In the genomic region with DNA sequence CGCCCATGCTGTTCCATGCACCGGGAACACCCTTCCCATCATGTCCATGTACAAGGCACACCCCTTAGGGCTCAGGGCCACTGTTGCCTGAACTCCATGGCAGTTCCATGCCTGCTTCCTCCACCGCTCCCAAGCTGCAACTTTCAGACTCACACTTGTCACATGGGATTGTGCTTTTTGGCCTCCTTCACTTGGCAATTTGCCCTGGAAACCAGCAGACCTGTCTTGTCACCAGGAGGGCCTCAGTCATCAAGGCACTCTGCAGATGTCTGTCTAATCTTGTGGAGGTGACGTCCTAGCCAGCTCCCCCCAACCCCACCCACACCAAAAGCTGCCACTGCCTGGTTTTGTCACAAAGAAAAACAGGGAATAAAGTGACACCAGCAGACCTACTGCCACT, we compare ENCODE assay signal across 20 cellular contexts. TPM values are rescaled to one million over a fixed set of nuclear protein-coding genes. Genes with fewer than 3 reads are reported as not detected.
DNase-seq lines count a peak whose midpoint lies in the region; ATAC-seq and TF ChIP-seq lines count a peak whose summit lies in the region.
"Had no signal": no experiment of that assay in that cellular context is flagged by ENCODE, and none has a peak within 500 bp of the region (broad histone marks: within the 10 kb centered on the region; RNA-seq: fewer than 3 reads in every experiment).

No MANE protein-coding gene starts in this region.

- ATAC-seq in stimulated activated effector memory CD8-positive, alpha-beta T cell treated with anti-CD3 and anti-CD28 coated beads, Interleukin-12 subunit alpha, Interleukin-12 subunit beta, amount 100 ng/mL, for 72 hours = no peak
- ATAC-seq in gastrocnemius medialis (no peak), GM21717 (IDR thresholded peaks at IDR 0.05; ENCODE audit: unreplicated experiment) (no peak)

- CTCF ChIA-PET in A673 (lab: Charles Lee) = no interaction called here

- H3K27me3 ChIP-seq in gastrocnemius medialis (peaks cover 0 to under 1% (median 0%) of the 10 kb centered on the region in 3 donors), A673 (replicated peaks; ENCODE audit: insufficient read depth, low read depth, low read length, poor library complexity) (no peaks in the 10 kb centered on the region)

- POLR2A ChIA-PET in A673 (lab: Charles Lee; ENCODE audit: low non-redundant PET) = no interaction called here

- peaks cover 24% of the 10 kb centered on the region for H3K9me3 Mint-ChIP-seq in activated T-cell treated with anti-CD3 and anti-CD28 coated beads, Interleukin-2, amount 50 U/mL, for 24 hours
- peaks cover 11% of the 10 kb centered on the region for H3K9me3 Mint-ChIP-seq in stimulated activated effector memory CD8-positive, alpha-beta T cell treated with anti-CD3 and anti-CD28 coated beads, Interleukin-12 subunit alpha, Interleukin-12 subunit beta, amount 100 ng/mL, for 72 hours

- H3K4me1 Mint-ChIP-seq in activated T-cell treated with anti-CD3 and anti-CD28 coated beads, Interleukin-2, amount 50 U/mL, for 24 hours (ENCODE audit: low read depth) = peaks cover 33% of the 10 kb centered on the region
- H3K4me1 Mint-ChIP-seq in stimulated activated effector memory CD8-positive, alpha-beta T cell treated with anti-CD3 and anti-CD28 coated beads, Interleukin-12 subunit alpha, Interleukin-12 subunit beta, amount 100 ng/mL, for 72 hours = peaks cover 42% of the 10 kb centered on the region

- no peak overlapping the region for H3K27ac ChIP-seq in gastrocnemius medialis
- H3K27ac ChIP-seq in A673 (ENCODE audit: low read depth, low read length, poor library complexity, severe bottlenecking) = no peak overlapping the region
- H3K27ac ChIP-seq: C4-2B had no signal

- TF ChIP-seq CTCF in gastrocnemius medialis (IDR thresholded peaks at IDR 0.05 in 4 of 5, conservative IDR thresholded peaks at IDR 0.05 in 1 of 5) (no peak), A673 (conservative IDR thresholded peaks at IDR 0.05; ENCODE audit: low read depth, low read length) (no peak)

- peaks cover 89% of the 10 kb centered on the region for H3K36me3 Mint-ChIP-seq in activated T-cell treated with anti-CD3 and anti-CD28 coated beads, Interleukin-2, amount 50 U/mL, for 24 hours (ENCODE audit: low read depth)
- peaks cover 53% of the 10 kb centered on the region for H3K36me3 Mint-ChIP-seq in stimulated activated effector memory CD8-positive, alpha-beta T cell treated with anti-CD3 and anti-CD28 coated beads, Interleukin-12 subunit alpha, Interleukin-12 subunit beta, amount 100 ng/mL, for 72 hours

- in situ Hi-C loops in gastrocnemius medialis (cut with MboI; ENCODE audit: low sequenced_read_pairs in 4 of 4) = no loop called here

- intact Hi-C loops in gastrocnemius medialis (cut with DNase I; ENCODE audit: low total_unique reads) = no loop called here
- intact Hi-C loops in A673 (cut with micrococcal nuclease; ENCODE audit: unreplicated experiment) = no loop called here

- H3K27me3 Mint-ChIP-seq in activated T-cell treated with anti-CD3 and anti-CD28 coated beads, Interleukin-2, amount 50 U/mL, for 24 hours = no peaks in the 10 kb centered on the region

- no peak overlapping the region for H3K4me3 ChIP-seq in gastrocnemius medialis
- no peak overlapping the region for H3K4me3 ChIP-seq in A673 (ENCODE audit: low read depth, low read length, poor library complexity, severe bottlenecking)

- H3K4me3 Mint-ChIP-seq in activated T-cell treated with anti-CD3 and anti-CD28 coated beads, Interleukin-2, amount 50 U/mL, for 24 hours = no peak overlapping the region
- no peak overlapping the region for H3K4me3 Mint-ChIP-seq in stimulated activated effector memory CD8-positive, alpha-beta T cell treated with anti-CD3 and anti-CD28 coated beads, Interleukin-12 subunit alpha, Interleukin-12 subunit beta, amount 100 ng/mL, for 72 hours

- H3K4me1 ChIP-seq in gastrocnemius medialis (no peaks in the 10 kb centered on the region), A673 (ENCODE audit: insufficient read depth, low read length, poor library complexity, severe bottlenecking) (no peaks in the 10 kb centered on the region)
- H3K4me1 ChIP-seq: Caco-2 had no signal

- no peaks in the 10 kb centered on the region for H3K36me3 ChIP-seq in gastrocnemius medialis
- no peaks in the 10 kb centered on the region for H3K36me3 ChIP-seq in A673 (ENCODE audit: insufficient read depth, low read length, poor library complexity, severe bottlenecking)

- no TSS peak for BruUV-seq in A673 (replicated peaks; lab: Mats Ljungman, UMichigan)

- TF ChIP-seq POLR2A in gastrocnemius medialis (IDR thresholded peaks at IDR 0.05) = no peak

- no peak for DNase-seq in activated T-cell treated with anti-CD3 and anti-CD28 coated beads, Interleukin-2, amount 50 U/mL, for 24 hours
- no peak for DNase-seq in activated T-cell treated with anti-CD3 and anti-CD28 coated beads for 4 hours
- peak; percentile 58 for DNase-seq in RPMI8226
- DNase-seq in mesenteric fat pad (ENCODE audit: low spot score) = peak; percentile 55
- no peak for DNase-seq in stimulated activated effector memory CD8-positive, alpha-beta T cell treated with anti-CD3 and anti-CD28 coated beads, Interleukin-12 subunit alpha, Interleukin-12 subunit beta, amount 100 ng/mL, for 72 hours (ENCODE audit: low spot score in 2 of 2)
- DNase-seq in gastrocnemius medialis = no peak
- DNase-seq in A673 (ENCODE audit: low spot score) = no peak
- DNase-seq: Caco-2; H7; IMR-90; Kasumi-1; NCI-H1105 treated with DMSO at 0.1 percent for 48 hours; NCI-H1694 treated with DMSO at 0.1 percent for 48 hours; NCI-H2107; NK-92 treated with Interleukin-12 subunit alpha and Interleukin-12 subunit beta, amount 100 ng/mL, for 24 hours; SIG-M5 had no signal

- H3K27ac Mint-ChIP-seq in activated T-cell treated with anti-CD3 and anti-CD28 coated beads, Interleukin-2, amount 50 U/mL, for 24 hours = peak overlapping the region; percentile 15
- peak overlapping the region; percentile 78 for H3K27ac Mint-ChIP-seq in stimulated activated effector memory CD8-positive, alpha-beta T cell treated with anti-CD3 and anti-CD28 coated beads, Interleukin-12 subunit alpha, Interleukin-12 subunit beta, amount 100 ng/mL, for 72 hours

- H3K9me3 ChIP-seq in gastrocnemius medialis (no peaks in the 10 kb centered on the region), A673 (ENCODE audit: low read depth, low read length, poor library complexity, severe bottlenecking) (no peaks in the 10 kb centered on the region)
- H3K9me3 ChIP-seq: Caco-2 had no signal

RNA-seq across cellular contexts. Expression of a gene that starts 47.5 kb away (rescaled TPM):
- 0.42 TPM for total RNA-seq in mesenteric fat pad
- under 1 TPM in 1 of 4 donors, not detected in 3; 0.13 TPM for total RNA-seq in gastrocnemius medialis
- total RNA-seq in A673 (2021) = 1.6 and 1.8 TPM in 2 replicates
- total RNA-seq: HT-29, RPMI7951 had no signal

Comparison
In these comparisons a context has a peak if more than half of its experiments do, and no peak if none do; other contexts are left out.
1. DNase-seq: peak in RPMI8226 (single experiment) and mesenteric fat pad (single experiment); none in activated T-cell treated with anti-CD3 and anti-CD28 coated beads, Interleukin-2, amount 50 U/mL, for 24 hours (single experiment), activated T-cell treated with anti-CD3 and anti-CD28 coated beads for 4 hours (single experiment), stimulated activated effector memory CD8-positive, alpha-beta T cell treated with anti-CD3 and anti-CD28 coated beads, Interleukin-12 subunit alpha, Interleukin-12 subunit beta, amount 100 ng/mL, for 72 hours (0 of 2), gastrocnemius medialis (0 of 2) and A673 (single experiment).